20 cellular contexts compared by ENCODE assay signal in the genomic region with DNA sequence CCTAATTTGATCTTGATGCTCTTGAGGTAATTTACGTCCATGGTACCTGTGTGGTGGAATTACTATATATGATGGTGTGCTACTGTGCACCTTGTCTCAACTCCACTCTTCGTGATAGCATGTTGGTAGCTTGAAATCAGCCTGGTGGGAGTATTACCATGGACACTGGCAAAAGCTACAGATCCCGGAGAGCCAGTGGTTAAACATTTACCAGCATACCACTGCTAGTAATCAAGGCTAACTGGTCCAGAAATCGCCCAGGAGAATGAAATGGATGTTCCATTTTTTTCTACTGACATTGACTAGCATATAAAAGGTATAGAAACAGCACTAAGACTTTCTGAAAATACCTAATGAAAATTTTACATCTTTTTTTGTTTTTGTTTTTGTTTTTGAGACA.
"Had no signal": no experiment of that assay in that cellular context is flagged by ENCODE, and none has a peak within 500 bp of the region (broad histone marks: within the 10 kb centered on the region; RNA-seq: fewer than 3 reads in every experiment).

No MANE protein-coding gene starts in this region.

- H3K36me3 ChIP-seq: colonic mucosa, gastrocnemius medialis, prostate gland had no signal

- H3K27ac Mint-ChIP-seq: activated CD4-positive, alpha-beta memory T cell treated with anti-CD3 and anti-CD28 coated beads, Interleukin-2, amount 10 ng/mL, durations not matched to agents 7 days and 5 days; T-helper 2 cell treated with Interferon-gamma antibody and Interleukin-4, amounts not matched to agents 5 μg/mL and 100 μg/mL, for 36 hours had no signal

- H3K27ac ChIP-seq: colonic mucosa, gastrocnemius medialis, left lung, prostate gland, tibial artery had no signal

- H3K4me3 Mint-ChIP-seq: activated CD4-positive, alpha-beta memory T cell treated with anti-CD3 and anti-CD28 coated beads, Interleukin-2, amount 10 ng/mL, durations not matched to agents 7 days and 5 days; central memory CD8-positive, alpha-beta T cell; neural crest cell; T-helper 2 cell treated with Interferon-gamma antibody and Interleukin-4, amounts not matched to agents 5 μg/mL and 100 μg/mL, for 36 hours had no signal

- H3K27me3 Mint-ChIP-seq: activated CD4-positive, alpha-beta memory T cell treated with anti-CD3 and anti-CD28 coated beads, Interleukin-2, amount 10 ng/mL, durations not matched to agents 7 days and 5 days; central memory CD8-positive, alpha-beta T cell had no signal

- DNase-seq: activated CD4-positive, alpha-beta memory T cell treated with anti-CD3 and anti-CD28 coated beads, Interleukin-2, amount 10 ng/mL, durations not matched to agents 7 days and 5 days; activated CD4-positive, alpha-beta T cell treated with anti-CD3 and anti-CD28 coated beads for 48 hours; activated CD4-positive, CD25-positive, alpha-beta regulatory T cell; activated effector memory CD4-positive, alpha-beta T cell treated with anti-CD3 and anti-CD28 coated beads, Interleukin-2, amount 50 U/mL, for 16 hours; activated naive CD4-positive, alpha-beta T cell treated with anti-CD3 and anti-CD28 coated beads, Interleukin-2, amount 50 U/mL, for 16 hours; activated T-cell treated with anti-CD3 and anti-CD28 coated beads, Interleukin-2, amount 50 U/mL, for 72 hours; aorta; colonic mucosa; gastrocnemius medialis; left lung; right cardiac atrium; stimulated activated naive CD8-positive, alpha-beta T cell treated with anti-CD3 and anti-CD28 coated beads, Interleukin-15, Interleukin-2, amounts not matched to agents 100 U/mL and 50 U/mL, for 24 hours; substantia nigra; tibial artery had no signal

- H3K9me3 Mint-ChIP-seq: activated CD4-positive, alpha-beta memory T cell treated with anti-CD3 and anti-CD28 coated beads, Interleukin-2, amount 10 ng/mL, durations not matched to agents 7 days and 5 days; central memory CD8-positive, alpha-beta T cell; T-helper 2 cell treated with Interferon-gamma antibody and Interleukin-4, amounts not matched to agents 5 μg/mL and 100 μg/mL, for 36 hours had no signal

- H3K4me1 ChIP-seq: colonic mucosa, prostate gland had no signal

- H3K9me3 ChIP-seq: colonic mucosa, gastrocnemius medialis, left lung, prostate gland, tibial artery had no signal

- ATAC-seq: gastrocnemius medialis; left lung; right cardiac atrium; stimulated activated naive CD8-positive, alpha-beta T cell treated with anti-CD3 and anti-CD28 coated beads, Interleukin-15, Interleukin-2, amounts not matched to agents 100 U/mL and 50 U/mL, for 24 hours had no signal

- H3K27me3 ChIP-seq: colonic mucosa, gastrocnemius medialis, left lung, tibial artery had no signal

- H3K4me3 ChIP-seq: colonic mucosa, gastrocnemius medialis, left lung, prostate gland, skin epidermis, tibial artery had no signal

- FAIRE-seq: urothelium cell line had no signal

- H3K4me1 Mint-ChIP-seq: neural crest cell had no signal
